Comparison of ENCODE assay signal across 1 cellular context in the genomic region with DNA sequence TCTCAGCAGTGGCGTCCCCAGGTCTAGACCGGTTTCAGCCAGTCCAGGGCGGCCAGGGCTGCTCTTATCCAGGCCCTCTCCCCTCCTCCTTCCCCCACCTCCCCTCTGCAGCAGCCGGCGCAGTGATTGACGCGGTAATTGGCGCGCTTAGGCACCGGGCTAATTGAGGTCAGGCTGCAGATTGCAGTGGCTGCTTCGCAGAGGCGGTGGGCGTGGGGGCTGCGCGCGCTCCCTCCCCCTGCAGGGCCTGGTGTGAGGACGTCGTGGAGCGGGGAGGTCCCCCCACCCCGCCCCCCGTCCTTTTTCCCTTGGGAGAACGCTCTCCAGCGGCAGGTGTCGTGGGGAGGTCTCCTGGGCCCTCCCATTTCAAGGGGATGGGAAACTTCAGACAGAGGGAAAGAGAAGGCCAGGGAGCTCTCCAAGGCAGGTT.
TF ChIP-seq lines count a peak whose summit lies in the region.

No MANE protein-coding gene starts in this region.

TF ChIP-seq in SK-N-SH, 30 proteins besides CTCF, POLR2A, EP300 and RAD21 (continued from another document):
- TF ChIP-seq RXRA (IDR thresholded peaks at IDR 0.05; ENCODE audit: borderline replicate concordance, low read depth) (no peak), RCOR1 (IDR thresholded peaks at IDR 0.05; ENCODE audit: low read length) (no peak)
